In the genomic region with DNA sequence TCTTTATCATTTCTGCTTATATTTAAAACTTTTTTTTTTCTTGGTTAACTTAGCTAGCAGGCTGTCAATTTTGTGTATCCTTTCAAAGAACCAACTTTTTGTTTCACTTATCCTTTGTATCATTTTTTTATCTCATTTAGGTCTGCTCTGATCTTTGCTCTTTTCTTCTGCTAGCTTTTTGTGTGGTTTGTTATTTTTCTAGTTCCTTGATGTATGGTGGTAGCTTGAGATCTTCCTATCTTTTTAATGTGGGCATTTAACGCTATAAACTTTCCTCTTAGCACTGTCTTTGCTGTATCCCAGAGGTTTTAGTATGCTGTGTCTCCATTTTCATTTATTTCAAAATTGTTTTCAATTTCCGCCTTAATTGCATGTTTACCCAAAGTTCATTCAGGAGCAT, we compare ENCODE assay signal across 21 cellular contexts. TPM values are rescaled to one million over a fixed set of nuclear protein-coding genes. Genes with fewer than 3 reads are reported as not detected.
DNase-seq lines count a peak whose midpoint lies in the region; ATAC-seq and FAIRE-seq lines count a peak whose summit lies in the region.
"Had no signal": no experiment of that assay in that cellular context is flagged by ENCODE, and none has a peak within 500 bp of the region (broad histone marks: within the 10 kb centered on the region; RNA-seq: fewer than 3 reads in every experiment).

No MANE protein-coding gene starts in this region.

- H3K27me3 ChIP-seq in CD8-positive, alpha-beta memory T cell (ENCODE audit: insufficient read depth, low read length, poor library complexity, severe bottlenecking) = no peaks in the 10 kb centered on the region
- no peaks in the 10 kb centered on the region for H3K27me3 ChIP-seq in small intestine (ENCODE audit: control insufficient read depth in 2 of 2, insufficient read depth in 2 of 2, low read length in 2 of 2)

- H3K27ac Mint-ChIP-seq in activated T-cell treated with anti-CD3 and anti-CD28 coated beads, Interleukin-2, amount 50 U/mL, for 72 hours = peak overlapping the region; percentile 54
- H3K27ac Mint-ChIP-seq in CD8-positive, alpha-beta memory T cell = peak overlapping the region in 5 of 8 donors; percentile 12 to 83 (median 18)
- H3K27ac Mint-ChIP-seq in activated naive CD8-positive, alpha-beta T cell treated with anti-CD3 and anti-CD28 coated beads for 36 hours = peak overlapping the region; percentile 5
- peak overlapping the region; percentile 0 to 87 (median 46) for H3K27ac Mint-ChIP-seq in naive thymus-derived CD8-positive, alpha-beta T cell
- H3K27ac Mint-ChIP-seq: B cell had no signal

- no peak for DNase-seq in activated T-cell treated with anti-CD3 and anti-CD28 coated beads, Interleukin-2, amount 50 U/mL, for 72 hours
- DNase-seq in activated T-cell treated with anti-CD3 and anti-CD28 coated beads, Interleukin-2, amount 50 U/mL, for 1 hour = no peak
- DNase-seq in CD8-positive, alpha-beta memory T cell = peak in 2 of 5 donors; percentile 1 to 73
- DNase-seq in activated naive CD8-positive, alpha-beta T cell treated with anti-CD3 and anti-CD28 coated beads for 36 hours = no peak
- DNase-seq in naive thymus-derived CD8-positive, alpha-beta T cell = peak in 3 of 10 donors; percentile 56 to 77 (median 74)
- DNase-seq in NCI-H510A treated with DMSO at 0.1 percent for 48 hours (lab: John Stamatoyannopoulos, UW) = no peak
- DNase-seq in small intestine = no peak
- DNase-seq: Caco-2, DMS 273 treated with DMSO at 0.1 percent for 48 hours, IMR-90, NCI-H1105, NCI-H2029 treated with DMSO at 0.1 percent for 48 hours, NCI-H226, NCI-H524 treated with DMSO at 0.1 percent for 48 hours, NCI-H82, SIG-M5 had no signal

- H3K4me1 Mint-ChIP-seq in activated T-cell treated with anti-CD3 and anti-CD28 coated beads, Interleukin-2, amount 50 U/mL, for 72 hours (ENCODE audit: low read depth) = peaks cover 23% of the 10 kb centered on the region
- peaks cover 43 to 66% (median 64%) of the 10 kb centered on the region in 3 donors for H3K4me1 Mint-ChIP-seq in CD8-positive, alpha-beta memory T cell
- peaks cover 23% of the 10 kb centered on the region for H3K4me1 Mint-ChIP-seq in activated naive CD8-positive, alpha-beta T cell treated with anti-CD3 and anti-CD28 coated beads for 36 hours
- peaks cover 33 to 65% (median 53%) of the 10 kb centered on the region in 4 donors for H3K4me1 Mint-ChIP-seq in naive thymus-derived CD8-positive, alpha-beta T cell
- H3K4me1 Mint-ChIP-seq: CD14-positive monocyte had no signal

- peaks cover 12% of the 10 kb centered on the region for H3K4me1 ChIP-seq in CD8-positive, alpha-beta memory T cell (ENCODE audit: insufficient read depth, low read length)
- no peaks in the 10 kb centered on the region for H3K4me1 ChIP-seq in small intestine (ENCODE audit: control insufficient read depth in 2 of 2, insufficient read depth in 1 of 2, low read depth in 1 of 2, low read length in 1 of 2)
- H3K4me1 ChIP-seq: A549, Caco-2 had no signal

- H3K9me3 Mint-ChIP-seq in activated T-cell treated with anti-CD3 and anti-CD28 coated beads, Interleukin-2, amount 50 U/mL, for 72 hours = peaks cover 16% of the 10 kb centered on the region in 2 donors
- peaks cover 0 to 7% (median 4%) of the 10 kb centered on the region in 5 donors for H3K9me3 Mint-ChIP-seq in CD8-positive, alpha-beta memory T cell
- H3K9me3 Mint-ChIP-seq in activated naive CD8-positive, alpha-beta T cell treated with anti-CD3 and anti-CD28 coated beads for 36 hours = peaks cover 31% of the 10 kb centered on the region
- peaks cover 0 to 17% (median 8%) of the 10 kb centered on the region in 9 donors for H3K9me3 Mint-ChIP-seq in naive thymus-derived CD8-positive, alpha-beta T cell

- H3K9me3 ChIP-seq in CD8-positive, alpha-beta memory T cell (ENCODE audit: low read length) = peaks cover 10% of the 10 kb centered on the region
- no peaks in the 10 kb centered on the region for H3K9me3 ChIP-seq in small intestine (ENCODE audit: control insufficient read depth, low read depth)
- H3K9me3 ChIP-seq: Caco-2 had no signal

- no peak overlapping the region for H3K4me3 Mint-ChIP-seq in activated T-cell treated with anti-CD3 and anti-CD28 coated beads, Interleukin-2, amount 50 U/mL, for 72 hours
- H3K4me3 Mint-ChIP-seq in CD8-positive, alpha-beta memory T cell = peak overlapping the region in 3 of 7 donors; percentile 0 to 15 (median 3)
- H3K4me3 Mint-ChIP-seq in activated naive CD8-positive, alpha-beta T cell treated with anti-CD3 and anti-CD28 coated beads for 36 hours = no peak overlapping the region
- H3K4me3 Mint-ChIP-seq in naive thymus-derived CD8-positive, alpha-beta T cell = peak overlapping the region; percentile 12 to 67 (median 60)
- H3K4me3 Mint-ChIP-seq: B cell, CD14-positive monocyte had no signal

- WGBS in small intestine, 3 donors = 87 to 98% (median 92%) methylated on average over 2 of the region's 2 CpGs

- no peak for ATAC-seq in activated T-cell treated with anti-CD3 and anti-CD28 coated beads, Interleukin-2, amount 50 U/mL, for 72 hours (replicated peaks in 1 of 2)
- peak; percentile 89 to 95 for ATAC-seq in naive thymus-derived CD8-positive, alpha-beta T cell
- ATAC-seq: A549, Panc1 had no signal

- POLR2A ChIA-PET in CD8-positive, alpha-beta memory T cell (lab: Charles Lee) = no interaction called here
- POLR2A ChIA-PET in naive thymus-derived CD8-positive, alpha-beta T cell (lab: Charles Lee) = no interaction called here

- no peak overlapping the region for H3K4me3 ChIP-seq in CD8-positive, alpha-beta memory T cell (ENCODE audit: low read length)
- no peak overlapping the region for H3K4me3 ChIP-seq in small intestine (ENCODE audit: low read depth in 1 of 2, low read length in 2 of 2)
- H3K4me3 ChIP-seq: A549 had no signal

- H3K36me3 Mint-ChIP-seq in activated T-cell treated with anti-CD3 and anti-CD28 coated beads, Interleukin-2, amount 50 U/mL, for 72 hours (ENCODE audit: insufficient read depth in 2 of 2) = peaks cover 16 to 31% of the 10 kb centered on the region in 2 donors
- H3K36me3 Mint-ChIP-seq in CD8-positive, alpha-beta memory T cell = peaks cover 9 to 23% (median 12%) of the 10 kb centered on the region in 3 donors
- peaks cover 67% of the 10 kb centered on the region for H3K36me3 Mint-ChIP-seq in activated naive CD8-positive, alpha-beta T cell treated with anti-CD3 and anti-CD28 coated beads for 36 hours
- H3K36me3 Mint-ChIP-seq in naive thymus-derived CD8-positive, alpha-beta T cell = peaks cover 11 to 24% (median 12%) of the 10 kb centered on the region in 3 donors

- no peak overlapping the region for H3K27ac ChIP-seq in CD8-positive, alpha-beta memory T cell (ENCODE audit: low read depth, low read length)
- H3K27ac ChIP-seq in small intestine (ENCODE audit: low read depth in 1 of 2, low read length in 1 of 2) = no peak overlapping the region
- H3K27ac ChIP-seq: A549 had no signal

- no peak for FAIRE-seq in small intestine (lab: Jason Lieb, UNC)
- FAIRE-seq: A549, GM18507 had no signal

- H3K27me3 Mint-ChIP-seq in activated T-cell treated with anti-CD3 and anti-CD28 coated beads, Interleukin-2, amount 50 U/mL, for 72 hours (ENCODE audit: low read depth) = no peaks in the 10 kb centered on the region
- no peaks in the 10 kb centered on the region for H3K27me3 Mint-ChIP-seq in CD8-positive, alpha-beta memory T cell
- H3K27me3 Mint-ChIP-seq in activated naive CD8-positive, alpha-beta T cell treated with anti-CD3 and anti-CD28 coated beads for 36 hours = no peaks in the 10 kb centered on the region
- no peaks in the 10 kb centered on the region for H3K27me3 Mint-ChIP-seq in naive thymus-derived CD8-positive, alpha-beta T cell
- H3K27me3 Mint-ChIP-seq: B cell had no signal

- H3K36me3 ChIP-seq in CD8-positive, alpha-beta memory T cell (ENCODE audit: insufficient read depth, low read length) = no peaks in the 10 kb centered on the region
- H3K36me3 ChIP-seq in small intestine (ENCODE audit: control insufficient read depth in 2 of 2, insufficient read depth in 2 of 2, low read length in 2 of 2) = peaks cover 0 to 2% of the 10 kb centered on the region in 2 donors

- CTCF ChIA-PET in CD8-positive, alpha-beta memory T cell (lab: Charles Lee) = no interaction called here

RNA-seq across cellular contexts. Expression of a gene that starts 36.5 kb away (rescaled TPM):
- total RNA-seq in activated T-cell treated with anti-CD3 and anti-CD28 coated beads, Interleukin-2, amount 50 U/mL, for 72 hours = 10 to 100 TPM; 44.5 to 47.5 TPM
- 10 to 100 TPM; 48.0 to 48.3 TPM for total RNA-seq in CD8-positive, alpha-beta memory T cell
- polyA plus RNA-seq in CD8-positive, alpha-beta memory T cell = 35.7 TPM
- 10 to 100 TPM; 43.7 to 47.2 TPM for total RNA-seq in activated naive CD8-positive, alpha-beta T cell treated with anti-CD3 and anti-CD28 coated beads for 36 hours
- 100 to 1,000 TPM; 108 to 112 TPM for total RNA-seq in naive thymus-derived CD8-positive, alpha-beta T cell
- polyA plus RNA-seq in naive thymus-derived CD8-positive, alpha-beta T cell = 10 to 100 TPM; 30.3 to 39.8 (median 34.8) TPM
- polyA plus RNA-seq in small intestine = 10 to 100 TPM; 13.9 to 16.2 (median 14.0) TPM

Comparison
In these comparisons a context has a peak if more than half of its experiments do, and no peak if none do; other contexts are left out.
1. ATAC-seq: peak in naive thymus-derived CD8-positive, alpha-beta T cell (2 of 2); none in activated T-cell treated with anti-CD3 and anti-CD28 coated beads, Interleukin-2, amount 50 U/mL, for 72 hours (0 of 2).
2. H3K4me3 Mint-ChIP-seq: peak in naive thymus-derived CD8-positive, alpha-beta T cell (10 of 10); none in activated T-cell treated with anti-CD3 and anti-CD28 coated beads, Interleukin-2, amount 50 U/mL, for 72 hours (0 of 2) and activated naive CD8-positive, alpha-beta T cell treated with anti-CD3 and anti-CD28 coated beads for 36 hours (single experiment).
3. Peak in every context shown above with its lines, with median percentiles within 50 percentile points of each other: H3K27ac Mint-ChIP-seq.